8 cellular contexts compared by ENCODE assay signal in the genomic region with DNA sequence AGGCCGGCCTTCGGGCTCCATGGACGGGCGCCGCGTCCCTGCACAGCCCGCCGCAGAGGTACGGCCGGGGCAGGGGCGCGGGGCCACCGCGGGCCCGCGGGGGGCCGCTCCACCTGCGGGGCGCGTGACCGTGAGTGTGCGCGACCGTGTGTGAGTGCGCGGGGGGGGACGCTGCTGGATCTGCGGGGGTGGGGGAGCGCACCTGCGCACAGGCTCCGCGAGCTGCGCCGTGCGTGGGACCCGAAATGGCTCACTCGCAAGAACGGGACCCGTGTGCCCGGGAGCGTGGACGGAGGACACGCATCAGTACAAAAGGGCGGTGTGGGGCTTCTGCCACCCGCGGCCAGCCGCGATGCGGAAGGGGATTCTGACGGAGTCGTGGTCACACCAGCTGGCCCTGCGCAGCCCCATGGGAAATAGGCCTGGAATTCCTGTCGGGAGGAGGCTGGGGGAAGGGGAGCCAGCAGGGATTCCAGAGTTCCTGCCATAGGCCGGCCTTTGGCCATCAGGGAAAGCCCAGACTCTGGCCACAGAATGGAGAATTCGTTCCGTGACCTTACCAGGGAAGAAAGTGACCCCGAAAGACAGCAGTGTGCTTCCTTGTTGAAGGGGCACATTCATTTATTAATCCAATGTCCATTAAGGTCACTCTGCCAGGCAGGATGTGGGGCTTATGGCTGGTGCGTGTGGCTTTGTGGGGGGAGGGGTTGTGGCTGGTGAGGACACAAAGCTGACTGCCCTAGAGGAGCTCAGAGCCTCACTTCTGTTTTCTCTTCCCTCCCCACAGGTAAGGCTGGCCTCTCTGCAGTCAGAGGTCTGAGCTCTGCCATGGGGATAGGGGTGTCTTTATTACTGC. TPM values are rescaled to one million over a fixed set of nuclear protein-coding genes. Genes with fewer than 3 reads are reported as not detected.
A peak's percentile ranks its signal among the peaks of the same experiment; 100 is the strongest.
DNase-seq lines count a peak whose midpoint lies in the region; ATAC-seq, FAIRE-seq and TF ChIP-seq lines count a peak whose summit lies in the region.

No MANE protein-coding gene starts in this region.

- TF ChIP-seq CTCF in brain microvascular endothelial cell (IDR thresholded peaks at IDR 0.05; ENCODE audit: low read depth, low read length, missing control alignments): no peak

- peak overlapping the region; percentile 97 for H3K4me3 Mint-ChIP-seq in T-helper 17 cell

- peaks cover 16% of the 10 kb centered on the region for H3K4me1 Mint-ChIP-seq in T-helper 17 cell

- H3K27me3 ChIP-seq in brain microvascular endothelial cell (replicated peaks): no peaks in the 10 kb centered on the region
- H3K27me3 ChIP-seq in iPS-18a (ENCODE audit: control insufficient read depth, insufficient read depth, low read length): no peaks in the 10 kb centered on the region
- no peaks in the 10 kb centered on the region for H3K27me3 ChIP-seq in small intestine (ENCODE audit: control insufficient read depth in 2 of 2, insufficient read depth in 2 of 2, low read length in 2 of 2)

- no peak for FAIRE-seq in small intestine (lab: Jason Lieb, UNC)

- DNase-seq in EL: peak; percentile 75
- DNase-seq in HuH-7.5 (ENCODE audit: low spot score): peak; percentile 89
- DNase-seq in T-helper 17 cell: peak; percentile 33 to 50 (median 47)
- peak; percentile 44 for DNase-seq in brain microvascular endothelial cell
- DNase-seq in small intestine: peak; percentile 74
- DNase-seq in NCI-H1694 treated with DMSO at 0.1 percent for 48 hours (lab: John Stamatoyannopoulos, UW): no peak

- H3K36me3 ChIP-seq in brain microvascular endothelial cell (replicated peaks): peaks cover 27% of the 10 kb centered on the region
- H3K36me3 ChIP-seq in iPS-18a (ENCODE audit: control insufficient read depth, low read depth, low read length): peaks cover 36% of the 10 kb centered on the region
- H3K36me3 ChIP-seq in small intestine (ENCODE audit: control insufficient read depth in 2 of 2, insufficient read depth in 2 of 2, low read length in 2 of 2): peaks cover 0 to 16% of the 10 kb centered on the region in 2 donors

- H3K27ac Mint-ChIP-seq in T-helper 17 cell: peak overlapping the region; percentile 93

- 0 to 1% (median 0%) methylated on average over 31 to 58 of the region's 58 CpGs for WGBS in small intestine, 3 donors

- H3K27me3 Mint-ChIP-seq in T-helper 17 cell: no peaks in the 10 kb centered on the region

- H3K9me3 ChIP-seq in T-helper 17 cell (ENCODE audit: control insufficient read depth, low read length, poor library complexity, severe bottlenecking) (no peaks in the 10 kb centered on the region), iPS-18a (ENCODE audit: control insufficient read depth, low read depth, low read length) (no peaks in the 10 kb centered on the region), small intestine (ENCODE audit: control insufficient read depth, low read depth) (no peaks in the 10 kb centered on the region)

- H3K4me3 ChIP-seq in brain microvascular endothelial cell (ENCODE audit: low read depth, low read length) (peak overlapping the region; percentile 83), iPS-18a (ENCODE audit: low read length) (peak overlapping the region; percentile 96), small intestine (ENCODE audit: low read depth in 1 of 2, low read length in 2 of 2) (peak overlapping the region; percentile 76 to 86)

- in situ Hi-C loops in brain microvascular endothelial cell (cut with HindIII; ENCODE audit: low pct_ligation_motif_present, low sequenced_read_pairs): no loop called here

- H3K27ac ChIP-seq in brain microvascular endothelial cell (peak overlapping the region; percentile 70), iPS-18a (ENCODE audit: low read length) (peak overlapping the region; percentile 98), small intestine (ENCODE audit: low read depth in 1 of 2, low read length in 1 of 2) (peak overlapping the region; percentile 88 to 98)

- H3K4me1 ChIP-seq in iPS-18a (ENCODE audit: control insufficient read depth, low read depth, low read length): peaks cover 33% of the 10 kb centered on the region
- H3K4me1 ChIP-seq in small intestine (ENCODE audit: control insufficient read depth in 2 of 2, insufficient read depth in 1 of 2, low read depth in 1 of 2, low read length in 1 of 2): peaks cover 0 to 10% of the 10 kb centered on the region in 2 donors

- peak overlapping the region; percentile 92 for H3K9ac ChIP-seq in iPS-18a (ENCODE audit: low read length)

- ATAC-seq in GM21515 (IDR thresholded peaks at IDR 0.05; ENCODE audit: unreplicated experiment) (peak; percentile 42), T-helper 17 cell (peak; percentile 73)

- H3K36me3 Mint-ChIP-seq in T-helper 17 cell (ENCODE audit: low read depth): no peaks in the 10 kb centered on the region

RNA-seq across cellular contexts. Expression of gene REPIN1, which starts 0.5 kb away (rescaled TPM):
- 10 to 100 TPM; 43.0 to 49.8 TPM for total RNA-seq in T-helper 17 cell
- 100 to 1,000 TPM in 1 of 3 donors, 10 to 100 TPM in 2; 46.5 to 101 (median 55.5) TPM for polyA plus RNA-seq in small intestine

RNA-seq across cellular contexts. Expression of gene ZNF775, which starts 10.0 kb away (rescaled TPM):
- 1 to 10 TPM; 1.4 to 2.1 TPM for total RNA-seq in T-helper 17 cell
- 1 to 10 TPM; 1.1 to 3.6 (median 1.3) TPM for polyA plus RNA-seq in small intestine

RNA-seq across cellular contexts. Expression of gene RARRES2, which starts 27.7 kb away (rescaled TPM):
- total RNA-seq in T-helper 17 cell: not detected
- polyA plus RNA-seq in small intestine: 100 to 1,000 TPM in 1 of 3 donors, 10 to 100 TPM in 1, 1 to 10 TPM in 1; 9.6 to 109 (median 34.9) TPM

RNA-seq across cellular contexts. Expression of gene ACTR3C, which starts 45.8 kb away (rescaled TPM):
- total RNA-seq in T-helper 17 cell: 10 to 100 TPM in 1 of 2 donors, 1 to 10 TPM in 1; 6.0 to 10.2 TPM
- polyA plus RNA-seq in small intestine: 1 to 10 TPM; 2.4 to 9.6 (median 4.0) TPM

RNA-seq across cellular contexts. Expression of gene LRRC61, which starts 46.0 kb away (rescaled TPM):
- 1 to 10 TPM; 6.4 to 6.9 TPM for total RNA-seq in T-helper 17 cell
- 10 to 100 TPM in 1 of 3 donors, 1 to 10 TPM in 2; 5.6 to 16.8 (median 7.8) TPM for polyA plus RNA-seq in small intestine
